10 cellular contexts compared by ENCODE assay signal in the genomic region with DNA sequence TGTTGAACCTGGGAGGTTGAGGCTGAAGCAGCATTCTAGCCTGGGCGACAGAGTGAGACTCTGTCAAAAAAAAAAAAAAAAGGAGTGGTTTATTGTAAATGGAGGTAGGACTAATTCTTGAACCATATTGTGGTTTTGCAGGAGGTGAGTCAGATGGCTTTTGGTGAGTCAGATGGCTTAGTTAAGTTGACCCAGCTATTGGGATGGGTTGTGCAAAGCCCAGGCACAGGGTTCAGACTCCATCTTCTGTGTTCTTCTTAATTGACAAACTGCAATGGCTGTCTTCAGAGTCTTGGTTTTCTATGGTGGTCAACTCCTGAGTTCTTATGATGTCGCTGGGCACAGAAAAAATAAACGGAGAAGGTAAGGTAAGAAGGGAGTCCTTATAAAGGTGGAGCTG.
DNase-seq lines count a peak whose midpoint lies in the region; ATAC-seq lines count a peak whose summit lies in the region.
"Had no signal": no experiment of that assay in that cellular context is flagged by ENCODE, and none has a peak within 500 bp of the region (broad histone marks: within the 10 kb centered on the region; RNA-seq: fewer than 3 reads in every experiment).

No MANE protein-coding gene starts in this region.

- H3K27ac Mint-ChIP-seq in activated T-helper 17 cell treated with anti-CD3 and anti-CD28 coated beads, Interleukin-2, amount 50 U/mL, for 72 hours = no peak overlapping the region
- H3K27ac Mint-ChIP-seq: activated naive CD4-positive, alpha-beta T cell treated with anti-CD3 and anti-CD28 coated beads, Interleukin-2, amount 50 U/mL, for 24 hours had no signal

- peak; percentile 94 for DNase-seq in EL
- DNase-seq in HT1080 (ENCODE audit: low read depth) = peak; percentile 97
- DNase-seq in islet precursor cell = peak; percentile 58
- DNase-seq in NCI-H2171 treated with DMSO at 0.1 percent for 48 hours (lab: John Stamatoyannopoulos, UW) = no peak
- DNase-seq in stimulated activated naive CD4-positive, alpha-beta T cell (lab: John Stamatoyannopoulos, UW) = no peak
- no peak for DNase-seq in NOMO-1 treated with dmso at 0.1 percent for 144 hours (lab: John Stamatoyannopoulos, UW; ENCODE audit: unreplicated experiment)
- DNase-seq: heart left ventricle had no signal

- peak; percentile 95 for ATAC-seq in activated T-helper 17 cell treated with anti-CD3 and anti-CD28 coated beads, Interleukin-2, amount 50 U/mL, for 72 hours (replicated peaks)
- ATAC-seq in GM18498 (IDR thresholded peaks at IDR 0.05; ENCODE audit: unreplicated experiment) = no peak
- ATAC-seq: heart left ventricle had no signal

- H3K36me3 Mint-ChIP-seq in activated T-helper 17 cell treated with anti-CD3 and anti-CD28 coated beads, Interleukin-2, amount 50 U/mL, for 72 hours (ENCODE audit: low read depth) = no peaks in the 10 kb centered on the region
- H3K36me3 Mint-ChIP-seq: activated naive CD4-positive, alpha-beta T cell treated with anti-CD3 and anti-CD28 coated beads, Interleukin-2, amount 50 U/mL, for 24 hours had no signal

- H3K9me3 Mint-ChIP-seq in activated T-helper 17 cell treated with anti-CD3 and anti-CD28 coated beads, Interleukin-2, amount 50 U/mL, for 72 hours = no peaks in the 10 kb centered on the region
- H3K9me3 Mint-ChIP-seq: activated naive CD4-positive, alpha-beta T cell treated with anti-CD3 and anti-CD28 coated beads, Interleukin-2, amount 50 U/mL, for 24 hours had no signal

- H3K4me1 Mint-ChIP-seq in activated T-helper 17 cell treated with anti-CD3 and anti-CD28 coated beads, Interleukin-2, amount 50 U/mL, for 72 hours = peaks cover 4% of the 10 kb centered on the region
- H3K4me1 Mint-ChIP-seq: activated naive CD4-positive, alpha-beta T cell treated with anti-CD3 and anti-CD28 coated beads, Interleukin-2, amount 50 U/mL, for 24 hours had no signal

- H3K4me3 Mint-ChIP-seq in activated T-helper 17 cell treated with anti-CD3 and anti-CD28 coated beads, Interleukin-2, amount 50 U/mL, for 72 hours = no peak overlapping the region
- H3K4me3 Mint-ChIP-seq: activated naive CD4-positive, alpha-beta T cell treated with anti-CD3 and anti-CD28 coated beads, Interleukin-2, amount 50 U/mL, for 24 hours had no signal

- peaks cover 19% of the 10 kb centered on the region for H3K27me3 Mint-ChIP-seq in activated T-helper 17 cell treated with anti-CD3 and anti-CD28 coated beads, Interleukin-2, amount 50 U/mL, for 72 hours
- H3K27me3 Mint-ChIP-seq: activated naive CD4-positive, alpha-beta T cell treated with anti-CD3 and anti-CD28 coated beads, Interleukin-2, amount 50 U/mL, for 24 hours had no signal

Comparison
In these comparisons a context has a peak if more than half of its experiments do, and no peak if none do; other contexts are left out.
1. DNase-seq: peak in EL (single experiment), HT1080 (single experiment) and islet precursor cell (single experiment); none in NCI-H2171 treated with DMSO at 0.1 percent for 48 hours (single experiment), stimulated activated naive CD4-positive, alpha-beta T cell (0 of 6) and NOMO-1 treated with dmso at 0.1 percent for 144 hours (single experiment).